11 cellular contexts compared by ENCODE assay signal in genomic region chr4:143411527-143412480, GRCh38.
DNase-seq lines count a peak whose midpoint lies in the region; ATAC-seq and TF ChIP-seq lines count a peak whose summit lies in the region.
"Had no signal": no experiment of that assay in that cellular context is flagged by ENCODE, and none has a peak within 500 bp of the region (broad histone marks: within the 10 kb centered on the region; RNA-seq: fewer than 3 reads in every experiment).

No MANE protein-coding gene starts in this region.

- no peak overlapping the region for H4K8ac ChIP-seq in trophoblast cell (ENCODE audit: low read depth, low read length)

- peaks cover 18% of the 10 kb centered on the region for H3K27me3 Mint-ChIP-seq in activated T-cell treated with anti-CD3 and anti-CD28 coated beads, Interleukin-2, amount 50 U/mL, for 72 hours (ENCODE audit: low read depth)

- in situ Hi-C loops in SK-MEL-5 (cut with HindIII; ENCODE audit: low pct_unique_long_range_greater_than_20kb, low sequenced_read_pairs), result no loop called here

- no peak overlapping the region for H2BK12ac ChIP-seq in trophoblast cell (ENCODE audit: low read length)

- peak overlapping the region; percentile 12 to 94 (median 77); a peak in 21 of 22 replicates for H3K4me2 ChIP-seq in BLaER1 treated with 17β-estradiol and CSF1 and Interleukin-3, amounts not matched to agents 10 nM and 100 nM
- no peak overlapping the region for H3K4me2 ChIP-seq in trophoblast cell (ENCODE audit: low read length)

- H3K23ac ChIP-seq in trophoblast cell (ENCODE audit: low read length), result no peak overlapping the region

- H3K4ac ChIP-seq in trophoblast cell (ENCODE audit: low read depth, low read length), result peak overlapping the region; percentile 36

- no peak overlapping the region for H2AK5ac ChIP-seq in trophoblast cell (ENCODE audit: low read length)

- H3K36me3 Mint-ChIP-seq in activated T-cell treated with anti-CD3 and anti-CD28 coated beads, Interleukin-2, amount 50 U/mL, for 72 hours (ENCODE audit: insufficient read depth in 2 of 2), result no peaks in the 10 kb centered on the region

- H3K9ac ChIP-seq in BLaER1 treated with 17β-estradiol and CSF1 and Interleukin-3, amounts not matched to agents 10 nM and 100 nM, result peak overlapping the region in 7 of 11 experiments; percentile 23 to 70 (median 47); a peak in 11 of 22 replicates
- no peak overlapping the region for H3K9ac ChIP-seq in trophoblast cell (ENCODE audit: low read length)

- no peak overlapping the region for H3K18ac ChIP-seq in trophoblast cell (ENCODE audit: low read length)

- no peak overlapping the region for H3K4me3 ChIP-seq in BLaER1 treated with 17β-estradiol and CSF1 and Interleukin-3, amounts not matched to agents 10 nM and 100 nM
- peak overlapping the region in 1 of 2 donors; percentile 5 for H3K4me3 ChIP-seq in gastroesophageal sphincter
- no peak overlapping the region for H3K4me3 ChIP-seq in trophoblast cell (ENCODE audit: low read depth, low read length)
- H3K4me3 ChIP-seq: MG63 had no signal

- no peak overlapping the region for H2BK5ac ChIP-seq in trophoblast cell (ENCODE audit: low read depth, low read length, poor library complexity)

- H3K27ac ChIP-seq in BLaER1 treated with 17β-estradiol and CSF1 and Interleukin-3, amounts not matched to agents 10 nM and 100 nM, result peak overlapping the region in 9 of 11 experiments; percentile 38 to 96 (median 92); a peak in 19 of 22 replicates
- H3K27ac ChIP-seq in gastroesophageal sphincter (peak overlapping the region; percentile 2 to 71 (median 65)), trophoblast cell (ENCODE audit: low read depth, low read length) (no peak overlapping the region)
- H3K27ac ChIP-seq: C4-2B had no signal

- no peaks in the 10 kb centered on the region for H3K27me3 ChIP-seq in BLaER1 treated with 17β-estradiol and CSF1 and Interleukin-3, amounts not matched to agents 10 nM and 100 nM
- no peaks in the 10 kb centered on the region for H3K27me3 ChIP-seq in gastroesophageal sphincter
- no peaks in the 10 kb centered on the region for H3K27me3 ChIP-seq in trophoblast cell (ENCODE audit: insufficient read depth, low read length)
- H3K27me3 ChIP-seq: MG63 had no signal

- ATAC-seq in gastroesophageal sphincter (peak; percentile 65), HG02885 (IDR thresholded peaks at IDR 0.05; ENCODE audit: poor library complexity, unreplicated experiment) (no peak), HG03354 (IDR thresholded peaks at IDR 0.05; ENCODE audit: poor library complexity, severe bottlenecking, unreplicated experiment) (no peak)
- ATAC-seq in activated T-cell treated with anti-CD3 and anti-CD28 coated beads, Interleukin-2, amount 50 U/mL, for 72 hours (replicated peaks in 1 of 2), result no peak

- no peak overlapping the region for H4K91ac ChIP-seq in trophoblast cell (ENCODE audit: low read depth, low read length)

- no peak for TF ChIP-seq EP300 in gastroesophageal sphincter (IDR thresholded peaks at IDR 0.05)

- WGBS in gastroesophageal sphincter (ENCODE audit: low coverage in 1 of 2), 2 donors, result 12 to 19% methylated on average over 6 of the region's 7 CpGs
- WGBS in trophoblast cell (ENCODE audit: extremely low coverage, insufficient coverage, insufficient read length), result no CpG with 5 or more reads among the region's 7 CpGs

- H3K4me1 Mint-ChIP-seq in activated T-cell treated with anti-CD3 and anti-CD28 coated beads, Interleukin-2, amount 50 U/mL, for 72 hours (ENCODE audit: low read depth), result peaks cover under 1% of the 10 kb centered on the region

- TF ChIP-seq CTCF in gastroesophageal sphincter (IDR thresholded peaks at IDR 0.05), result no peak

- peak; percentile 93 for DNase-seq in SK-MEL-5 (ENCODE audit: low read depth, low spot score)
- DNase-seq in trophoblast cell, result peak in 1 of 2 donors; percentile 34
- DNase-seq in activated T-cell treated with anti-CD3 and anti-CD28 coated beads, Interleukin-2, amount 50 U/mL, for 72 hours, result no peak
- no peak for DNase-seq in SW480 (ENCODE audit: low spot score)
- DNase-seq: activated naive CD4-positive, alpha-beta T cell treated with Interleukin-2 at 50 U/mL for 16 hours; MG63 had no signal

- H3K79me2 ChIP-seq in trophoblast cell (ENCODE audit: control insufficient read depth, insufficient read depth, low read length, poor library complexity), result no peaks in the 10 kb centered on the region

- TF ChIP-seq POLR2A in gastroesophageal sphincter (IDR thresholded peaks at IDR 0.05), result no peak

- H2AFZ ChIP-seq in trophoblast cell (ENCODE audit: insufficient read depth, low read length, poor library complexity), result no peak overlapping the region

- H3K27ac Mint-ChIP-seq in activated T-cell treated with anti-CD3 and anti-CD28 coated beads, Interleukin-2, amount 50 U/mL, for 72 hours, result no peak overlapping the region

- peaks cover 0 to 21% (median 0%) of the 10 kb centered on the region in 11 experiments; a peak in 5 of 22 replicates for H3K9me3 ChIP-seq in BLaER1 treated with 17β-estradiol and CSF1 and Interleukin-3, amounts not matched to agents 10 nM and 100 nM (replicated peaks in 1 of 11)
- H3K9me3 ChIP-seq in gastroesophageal sphincter (no peaks in the 10 kb centered on the region), trophoblast cell (ENCODE audit: insufficient read depth, low read depth, low read length) (no peaks in the 10 kb centered on the region)
- H3K9me3 ChIP-seq: MG63 had no signal

- H3K4me1 ChIP-seq in BLaER1 treated with 17β-estradiol and CSF1 and Interleukin-3, amounts not matched to agents 10 nM and 100 nM, result peaks cover 56 to 82% (median 68%) of the 10 kb centered on the region in 10 experiments
- peaks cover 17 to 74% (median 22%) of the 10 kb centered on the region in 3 donors for H3K4me1 ChIP-seq in gastroesophageal sphincter
- peaks cover 3% of the 10 kb centered on the region in 2 experiments for H3K4me1 ChIP-seq in trophoblast cell (ENCODE audit: control insufficient read depth in 1 of 2, insufficient read depth in 2 of 2, low read length in 2 of 2)

- H4K12ac ChIP-seq in trophoblast cell (ENCODE audit: low read depth, low read length), result no peak overlapping the region

- H4K20me1 ChIP-seq in BLaER1 treated with 17β-estradiol and CSF1 and Interleukin-3, amounts not matched to agents 10 nM and 100 nM, result no peaks in the 10 kb centered on the region

- no peak overlapping the region for H3K4me3 Mint-ChIP-seq in activated T-cell treated with anti-CD3 and anti-CD28 coated beads, Interleukin-2, amount 50 U/mL, for 72 hours

- H2BK120ac ChIP-seq in trophoblast cell (ENCODE audit: insufficient read depth, low read length, poor library complexity), result no peak overlapping the region

- no peaks in the 10 kb centered on the region for H3K79me1 ChIP-seq in trophoblast cell (ENCODE audit: low read length)

- no peaks in the 10 kb centered on the region for H3K9me3 Mint-ChIP-seq in activated T-cell treated with anti-CD3 and anti-CD28 coated beads, Interleukin-2, amount 50 U/mL, for 72 hours

- H3K14ac ChIP-seq in trophoblast cell (ENCODE audit: low read length), result no peak overlapping the region

- peaks cover 16 to 80% (median 39%) of the 10 kb centered on the region in 11 experiments; a peak in 20 of 22 replicates for H3K36me3 ChIP-seq in BLaER1 treated with 17β-estradiol and CSF1 and Interleukin-3, amounts not matched to agents 10 nM and 100 nM
- peaks cover 0 to 15% of the 10 kb centered on the region in 2 donors for H3K36me3 ChIP-seq in gastroesophageal sphincter
- H3K36me3 ChIP-seq in trophoblast cell (ENCODE audit: control insufficient read depth in 1 of 2, insufficient read depth in 2 of 2, low read length in 2 of 2), result peaks cover 0 to 2% of the 10 kb centered on the region in 2 experiments
- H3K36me3 ChIP-seq: MG63 had no signal
